ENCODE assay signal across 19 cellular contexts in the genomic region with DNA sequence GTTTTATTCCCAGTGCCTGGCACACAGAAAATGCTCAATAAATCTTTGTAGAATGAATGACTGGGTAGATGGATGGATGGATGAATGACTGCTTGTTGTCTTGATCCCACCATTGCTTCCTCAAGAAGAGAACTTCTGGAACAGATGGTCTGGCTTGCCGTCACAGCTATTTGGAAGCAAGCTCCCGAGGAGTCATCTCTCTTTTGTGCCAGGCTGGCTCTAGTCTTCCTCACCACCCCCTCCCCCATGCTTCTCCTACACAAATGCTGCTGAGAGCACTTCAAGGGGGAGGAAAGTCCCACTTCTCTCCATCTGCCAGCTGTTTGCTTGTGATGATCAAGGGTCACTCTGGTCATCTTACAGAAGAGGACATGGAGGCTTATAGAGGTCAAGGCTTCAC. TPM values are rescaled to one million over a fixed set of nuclear protein-coding genes. Genes with fewer than 3 reads are reported as not detected.
DNase-seq lines count a peak whose midpoint lies in the region; ATAC-seq and TF ChIP-seq lines count a peak whose summit lies in the region.
"Had no signal": no experiment of that assay in that cellular context is flagged by ENCODE, and none has a peak within 500 bp of the region (broad histone marks: within the 10 kb centered on the region; RNA-seq: fewer than 3 reads in every experiment).

No MANE protein-coding gene starts in this region.

- H3K9me2 ChIP-seq in MM.1S (replicated peaks; ENCODE audit: insufficient read depth, low read length), result no peaks in the 10 kb centered on the region

- ATAC-seq in GM19023 (IDR thresholded peaks at IDR 0.05; ENCODE audit: unreplicated experiment), result no peak
- ATAC-seq: natural killer cell had no signal

- peaks cover 32% of the 10 kb centered on the region for H3K27me3 ChIP-seq in OCI-LY3 (ENCODE audit: low read depth, low read length)
- no peaks in the 10 kb centered on the region for H3K27me3 ChIP-seq in endodermal cell (ENCODE audit: control insufficient read depth, insufficient read depth, low read length, poor library complexity, severe bottlenecking)
- H3K27me3 ChIP-seq in smooth muscle cell (ENCODE audit: low read depth), result peaks cover under 1% of the 10 kb centered on the region
- peaks cover 6% of the 10 kb centered on the region; the same call in 1 of the 2 replicates for H3K27me3 ChIP-seq in MM.1S (replicated peaks; ENCODE audit: insufficient read depth, low read length)

- H3K9ac ChIP-seq in OCI-LY3 (ENCODE audit: low read length), result no peak overlapping the region
- H3K9ac ChIP-seq in endodermal cell (ENCODE audit: extremely low read depth, low read length, poor library complexity, severe bottlenecking), result no peak overlapping the region
- H3K9ac ChIP-seq in smooth muscle cell (ENCODE audit: low read depth), result peak overlapping the region; percentile 34
- H3K9ac ChIP-seq in MM.1S (ENCODE audit: low read length), result no peak overlapping the region

- DNase-seq in EH (ENCODE audit: low read depth), result peak; percentile 30
- no peak for DNase-seq in endodermal cell
- no peak for DNase-seq in smooth muscle cell (lab: John Stamatoyannopoulos, UW; ENCODE audit: unreplicated experiment)
- DNase-seq in MM.1S, result no peak
- no peak for DNase-seq in NCI-H748 treated with DMSO at 0.1 percent for 48 hours (lab: John Stamatoyannopoulos, UW)
- DNase-seq: activated CD4-positive, alpha-beta T cell treated with anti-CD3 and anti-CD28 coated beads, Interleukin-2, amount 50 U/mL, for 4 hours; activated naive CD4-positive, alpha-beta T cell treated with anti-CD3 and anti-CD28 coated beads for 36 hours; activated T-cell treated with anti-CD3 and anti-CD28 coated beads for 4 hours; CD4-positive, alpha-beta T cell; cortex of kidney; natural killer cell; NCI-H2029; NCI-H510A; stimulated activated CD4-positive, alpha-beta T cell treated with anti-CD3 and anti-CD28 coated beads, Interleukin-12 subunit alpha, Interleukin-12 subunit beta, amount 100 ng/mL, for 4 hours; stimulated activated naive CD4-positive, alpha-beta T cell; transverse colon had no signal

- H3K36me3 ChIP-seq in OCI-LY3 (replicated peaks; ENCODE audit: low read depth, low read length), result no peaks in the 10 kb centered on the region
- H3K36me3 ChIP-seq in endodermal cell (ENCODE audit: control insufficient read depth, insufficient read depth, low read length), result no peaks in the 10 kb centered on the region
- H3K36me3 ChIP-seq in smooth muscle cell (ENCODE audit: low read depth), result no peaks in the 10 kb centered on the region
- no peaks in the 10 kb centered on the region for H3K36me3 ChIP-seq in MM.1S (replicated peaks; ENCODE audit: insufficient read depth, low read length)
- H3K36me3 ChIP-seq: prostate gland, transverse colon had no signal

- H3K4me1 ChIP-seq in OCI-LY3 (ENCODE audit: low read length) (peaks cover 27% of the 10 kb centered on the region), endodermal cell (ENCODE audit: control insufficient read depth, insufficient read depth, low read length) (peaks cover 6% of the 10 kb centered on the region), smooth muscle cell (ENCODE audit: low read depth) (peaks cover 6% of the 10 kb centered on the region), MM.1S (ENCODE audit: low read length) (no peaks in the 10 kb centered on the region)
- H3K4me1 ChIP-seq: prostate gland, transverse colon had no signal

- peaks cover 5% of the 10 kb centered on the region for H3K36me3 Mint-ChIP-seq in endodermal cell (ENCODE audit: low read depth)
- H3K36me3 Mint-ChIP-seq: natural killer cell had no signal

- H3K9me3 ChIP-seq in OCI-LY3 (ENCODE audit: insufficient read depth, low read length) (no peaks in the 10 kb centered on the region), endodermal cell (ENCODE audit: control insufficient read depth, low read length) (peaks cover 11% of the 10 kb centered on the region), smooth muscle cell (replicated peaks; ENCODE audit: low read depth) (no peaks in the 10 kb centered on the region), MM.1S (replicated peaks; ENCODE audit: insufficient read depth, low read length) (no peaks in the 10 kb centered on the region)
- H3K9me3 ChIP-seq: prostate gland, transverse colon had no signal

- no peak overlapping the region for H3K4me3 ChIP-seq in OCI-LY3 (ENCODE audit: low read length)
- H3K4me3 ChIP-seq in endodermal cell (ENCODE audit: low read length), result no peak overlapping the region
- no peak overlapping the region for H3K4me3 ChIP-seq in smooth muscle cell
- no peak overlapping the region for H3K4me3 ChIP-seq in MM.1S (ENCODE audit: low read length)
- H3K4me3 ChIP-seq: prostate gland, transverse colon had no signal

- H2AFZ ChIP-seq in OCI-LY3 (ENCODE audit: low read depth, low read length), result no peak overlapping the region
- H2AFZ ChIP-seq in smooth muscle cell (ENCODE audit: low read depth), result no peak overlapping the region
- no peak overlapping the region for H2AFZ ChIP-seq in MM.1S (ENCODE audit: low read length)

- H3K27ac Mint-ChIP-seq in endodermal cell, result peak overlapping the region; percentile 40
- H3K27ac Mint-ChIP-seq: activated naive CD4-positive, alpha-beta T cell treated with anti-CD3 and anti-CD28 coated beads for 36 hours; CD4-positive, alpha-beta T cell; natural killer cell had no signal

- no peak overlapping the region for H3K27ac ChIP-seq in OCI-LY3 (ENCODE audit: low read length)
- H3K27ac ChIP-seq in endodermal cell (ENCODE audit: low read depth, low read length), result no peak overlapping the region
- peak overlapping the region; percentile 75 for H3K27ac ChIP-seq in smooth muscle cell (ENCODE audit: low read depth)
- H3K27ac ChIP-seq in MM.1S (ENCODE audit: low read length), result no peak overlapping the region
- H3K27ac ChIP-seq: prostate gland, transverse colon had no signal

- H3K79me2 ChIP-seq in OCI-LY3 (ENCODE audit: low read length) (no peaks in the 10 kb centered on the region), smooth muscle cell (ENCODE audit: low read depth) (no peaks in the 10 kb centered on the region), MM.1S (ENCODE audit: low read length) (no peaks in the 10 kb centered on the region)

- peaks cover 16% of the 10 kb centered on the region for H3K27me3 Mint-ChIP-seq in endodermal cell (ENCODE audit: insufficient read depth)

- no peaks in the 10 kb centered on the region for H4K20me1 ChIP-seq in OCI-LY3 (ENCODE audit: insufficient read depth, low read length)
- no peaks in the 10 kb centered on the region for H4K20me1 ChIP-seq in smooth muscle cell (ENCODE audit: low read depth)
- H4K20me1 ChIP-seq in MM.1S (ENCODE audit: insufficient read depth, low read length), result no peaks in the 10 kb centered on the region

- peaks cover 4% of the 10 kb centered on the region for H3F3A ChIP-seq in smooth muscle cell (ENCODE audit: low read depth)
- H3F3A ChIP-seq in MM.1S (ENCODE audit: insufficient read depth, low read length), result no peaks in the 10 kb centered on the region

- peaks cover 13% of the 10 kb centered on the region for H3K4me1 Mint-ChIP-seq in endodermal cell
- H3K4me1 Mint-ChIP-seq: natural killer cell had no signal

- no peak overlapping the region for H3K4me3 Mint-ChIP-seq in endodermal cell
- H3K4me3 Mint-ChIP-seq: activated naive CD4-positive, alpha-beta T cell treated with anti-CD3 and anti-CD28 coated beads for 36 hours; CD4-positive, alpha-beta T cell; natural killer cell had no signal

- H3K4me2 ChIP-seq in OCI-LY3 (ENCODE audit: low read length) (peak overlapping the region; percentile 71), smooth muscle cell (peak overlapping the region; percentile 4), MM.1S (ENCODE audit: low read depth, low read length) (no peak overlapping the region)

- H3K9me3 Mint-ChIP-seq in endodermal cell, result peaks cover 14% of the 10 kb centered on the region
- H3K9me3 Mint-ChIP-seq: activated naive CD4-positive, alpha-beta T cell treated with anti-CD3 and anti-CD28 coated beads for 36 hours; CD4-positive, alpha-beta T cell; natural killer cell had no signal

- 84 to 92% methylated on average over 2 of the region's 2 CpGs for WGBS in endodermal cell (ENCODE audit: insufficient coverage in 1 of 2, insufficient read length in 1 of 2), 2 experiments
- 76% methylated on average over 2 of the region's 2 CpGs for WGBS in smooth muscle cell (ENCODE audit: low lambda C conversion rate)

- TF ChIP-seq CTCF in OCI-LY3 (IDR thresholded peaks at IDR 0.05; ENCODE audit: low read depth, low read length) (no peak), endodermal cell (conservative IDR thresholded peaks at IDR 0.05) (no peak), smooth muscle cell (IDR thresholded peaks at IDR 0.05; ENCODE audit: borderline replicate concordance, insufficient read depth, poor library complexity, severe bottlenecking) (no peak), MM.1S (IDR thresholded peaks at IDR 0.05; ENCODE audit: low read length) (no peak)

RNA-seq across cellular contexts. Expression of a gene that starts 11.6 kb away (rescaled TPM):
- total RNA-seq in endodermal cell (100 to 1,000 TPM; 106 to 126 TPM), smooth muscle cell (37.4 and 51.2 TPM in 2 replicates)
- 35.5 TPM for polyA plus RNA-seq in endodermal cell (2013, experiment 1 of 2)
- polyA plus RNA-seq in endodermal cell (2013, experiment 2 of 2), result 35.6 TPM
- 52.0 and 54.1 TPM in 2 replicates for polyA plus RNA-seq in smooth muscle cell
- total RNA-seq: CD4-positive, alpha-beta T cell; natural killer cell had no signal
